1 cellular context compared by ENCODE assay signal in the genomic region with DNA sequence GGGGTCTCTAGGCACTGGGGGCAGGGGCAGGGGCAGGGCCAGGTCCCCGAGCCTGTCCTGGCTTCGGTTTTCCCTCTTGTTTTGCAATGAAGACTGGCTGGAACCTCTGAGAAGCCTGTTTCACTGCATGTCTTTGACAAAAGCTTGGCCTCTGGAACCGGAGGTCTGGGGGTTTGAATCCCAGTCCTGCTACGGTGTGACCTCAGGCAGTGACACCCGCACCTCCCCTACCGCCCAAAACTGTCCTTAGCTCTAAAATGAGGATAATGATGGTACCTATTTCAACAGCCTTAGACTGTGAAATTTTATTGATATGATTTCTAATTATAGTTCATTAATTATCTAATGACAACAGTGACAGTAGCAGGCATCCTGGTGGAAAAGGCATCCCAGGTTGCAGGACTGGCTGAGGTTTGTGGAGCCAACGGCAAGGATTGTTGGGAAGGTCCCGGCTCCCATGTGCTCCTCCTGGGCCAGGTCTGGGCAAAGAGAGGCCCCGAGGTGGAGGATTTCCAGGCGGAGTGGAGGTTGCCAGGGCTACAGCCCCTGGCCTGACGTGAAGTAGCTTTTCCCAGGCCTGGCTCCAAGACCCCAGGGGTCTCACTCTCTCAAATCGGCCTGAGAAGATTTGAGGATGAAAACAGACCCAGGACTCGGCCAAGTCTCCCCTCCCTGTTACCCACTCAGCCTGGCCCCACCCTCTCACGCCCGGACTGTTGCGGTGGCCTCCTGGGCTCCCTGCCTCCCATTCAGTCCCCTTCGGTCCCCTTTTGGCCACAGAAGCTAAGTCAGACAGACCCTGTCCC.
TF ChIP-seq lines count a peak whose summit lies in the region.

No MANE protein-coding gene starts in this region.

TF ChIP-seq in GM12878, 131 proteins besides CTCF, POLR2A, EP300 and RAD21:
- TF ChIP-seq CREB1 (IDR thresholded peaks at IDR 0.05; ENCODE audit: low read depth) (no peak), JUND (IDR thresholded peaks at IDR 0.05; ENCODE audit: low read depth, low read length) (no peak), HDGF (IDR thresholded peaks at IDR 0.05) (no peak), SUZ12 (IDR thresholded peaks at IDR 0.05; ENCODE audit: unreplicated experiment) (no peak), MEF2B (IDR thresholded peaks at IDR 0.05; ENCODE audit: partially characterized antibody, poor library complexity, severe bottlenecking) (no peak), TARDBP (IDR thresholded peaks at IDR 0.05; ENCODE audit: borderline replicate concordance) (no peak), CBFB (IDR thresholded peaks at IDR 0.05; ENCODE audit: low read depth) (no peak)
- TF ChIP-seq, protein P1, sequence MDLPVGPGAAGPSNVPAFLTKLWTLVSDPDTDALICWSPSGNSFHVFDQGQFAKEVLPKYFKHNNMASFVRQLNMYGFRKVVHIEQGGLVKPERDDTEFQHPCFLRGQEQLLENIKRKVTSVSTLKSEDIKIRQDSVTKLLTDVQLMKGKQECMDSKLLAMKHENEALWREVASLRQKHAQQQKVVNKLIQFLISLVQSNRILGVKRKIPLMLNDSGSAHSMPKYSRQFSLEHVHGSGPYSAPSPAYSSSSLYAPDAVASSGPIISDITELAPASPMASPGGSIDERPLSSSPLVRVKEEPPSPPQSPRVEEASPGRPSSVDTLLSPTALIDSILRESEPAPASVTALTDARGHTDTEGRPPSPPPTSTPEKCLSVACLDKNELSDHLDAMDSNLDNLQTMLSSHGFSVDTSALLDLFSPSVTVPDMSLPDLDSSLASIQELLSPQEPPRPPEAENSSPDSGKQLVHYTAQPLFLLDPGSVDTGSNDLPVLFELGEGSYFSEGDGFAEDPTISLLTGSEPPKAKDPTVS (IDR thresholded peaks at IDR 0.05; ENCODE audit: low read depth, low read length): no peak
- TF ChIP-seq, protein P2, sequence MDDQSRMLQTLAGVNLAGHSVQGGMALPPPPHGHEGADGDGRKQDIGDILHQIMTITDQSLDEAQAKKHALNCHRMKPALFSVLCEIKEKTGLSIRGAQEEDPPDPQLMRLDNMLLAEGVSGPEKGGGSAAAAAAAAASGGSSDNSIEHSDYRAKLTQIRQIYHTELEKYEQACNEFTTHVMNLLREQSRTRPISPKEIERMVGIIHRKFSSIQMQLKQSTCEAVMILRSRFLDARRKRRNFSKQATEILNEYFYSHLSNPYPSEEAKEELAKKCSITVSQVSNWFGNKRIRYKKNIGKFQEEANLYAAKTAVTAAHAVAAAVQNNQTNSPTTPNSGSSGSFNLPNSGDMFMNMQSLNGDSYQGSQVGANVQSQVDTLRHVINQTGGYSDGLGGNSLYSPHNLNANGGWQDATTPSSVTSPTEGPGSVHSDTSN (IDR thresholded peaks at IDR 0.05; ENCODE audit: insufficient replicate concordance, low read depth, low read length): no peak
